Comparison of ENCODE assay signal across 8 cellular contexts in genomic region chr7:95434501-95435421, GRCh38. TPM values are rescaled to one million over a fixed set of nuclear protein-coding genes. Genes with fewer than 3 reads are reported as not detected.
DNase-seq lines count a peak whose midpoint lies in the region; ATAC-seq and TF ChIP-seq lines count a peak whose summit lies in the region.

PON2 (minus strand) TSS chr7:95435028; CDS start chr7:95434951, 77 bp downstream.

- intact Hi-C loops in lower lobe of right lung (cut with DNase I): no loop called here

- peaks cover 5 to 22% of the 10 kb centered on the region in 2 donors for H3K4me1 Mint-ChIP-seq in effector memory CD8-positive, alpha-beta T cell (ENCODE audit: low read depth in 2 of 2)

- H3K36me3 ChIP-seq in BJ (ENCODE audit: control insufficient read depth, insufficient read depth, low read length) (peaks cover 3% of the 10 kb centered on the region; the same call in 1 of the 2 replicates), lower lobe of right lung (peaks cover 7% of the 10 kb centered on the region)

- H3K27ac ChIP-seq in lower lobe of right lung: peak within 1 kb of the TSS; percentile 97

- H3K27me3 Mint-ChIP-seq in effector memory CD8-positive, alpha-beta T cell: no peaks in the 10 kb centered on the region

- TF ChIP-seq CTCF in BJ (IDR thresholded peaks at IDR 0.05; ENCODE audit: insufficient read depth, low read depth, low read length) (no peak), lower lobe of right lung (IDR thresholded peaks at IDR 0.05) (no peak)

- peak within 1 kb of the TSS; percentile 90 to 91 for H3K4me3 Mint-ChIP-seq in effector memory CD8-positive, alpha-beta T cell

- CTCF ChIA-PET in BJ (lab: Yijun Ruan, JAX): interaction anchor here (0.6 to 1.5 kb wide), 4 partner anchors 9 to 1212 kb away, joined by 3 to 4 read pairs (median 4); no protein-coding TSS in a partner anchor

- no peaks in the 10 kb centered on the region for H3K9me3 ChIP-seq in lower lobe of right lung

- H3K36me3 Mint-ChIP-seq in effector memory CD8-positive, alpha-beta T cell (ENCODE audit: insufficient read depth): peaks cover 3% of the 10 kb centered on the region

- peaks cover 48% of the 10 kb centered on the region for H3K4me1 ChIP-seq in lower lobe of right lung

- H3K9me3 Mint-ChIP-seq in effector memory CD8-positive, alpha-beta T cell: no peaks in the 10 kb centered on the region

- H3K27me3 ChIP-seq in BJ (ENCODE audit: control insufficient read depth, insufficient read depth, low read length) (no peaks in the 10 kb centered on the region), lower lobe of right lung (ENCODE audit: low read depth) (no peaks in the 10 kb centered on the region)

- DNase-seq in BJ (ENCODE audit: low read depth): no peak
- peak; percentile 43 for DNase-seq in NCI-H510A (lab: John Stamatoyannopoulos, UW)
- DNase-seq in activated CD8-positive, alpha-beta memory T cell treated with anti-CD3 and anti-CD28 coated beads for 4 hours (ENCODE audit: low read depth in 2 of 2): peak; percentile 1 to 6
- peak; percentile 29 to 41 (median 35) for DNase-seq in effector memory CD8-positive, alpha-beta T cell
- peak; percentile 89 for DNase-seq in lower lobe of right lung
- DNase-seq in stimulated activated CD4-positive, alpha-beta T cell treated with anti-CD3 and anti-CD28 coated beads, TNF-alpha, amount 100 ng/mL, for 48 hours (ENCODE audit: low read depth in 3 of 3): peak; percentile 2 to 18 (median 4)

- peak within 1 kb of the TSS; percentile 95 to 97 for H3K27ac Mint-ChIP-seq in effector memory CD8-positive, alpha-beta T cell

- POLR2A ChIA-PET in BJ (lab: Charles Lee): interaction anchor here (0.6 kb wide), 1 partner anchor 1342 kb away, joined by 3 read pairs; no protein-coding TSS in a partner anchor

- ATAC-seq in GM19035 (IDR thresholded peaks at IDR 0.05; ENCODE audit: unreplicated experiment) (peak; percentile 97), HG03159 (IDR thresholded peaks at IDR 0.05; ENCODE audit: unreplicated experiment) (peak; percentile 92), lower lobe of right lung (peak; percentile 98 to 99)
- peak; percentile 90 for ATAC-seq in effector memory CD8-positive, alpha-beta T cell (replicated peaks)

- peak within 1 kb of the TSS; percentile 64 for H3K4me3 ChIP-seq in BJ (ENCODE audit: low read depth, low read length)
- peak within 1 kb of the TSS; percentile 85 for H3K4me3 ChIP-seq in lower lobe of right lung

RNA-seq across cellular contexts. Expression of gene PON2, which starts in this region (rescaled TPM):
- polyA plus RNA-seq in BJ (2011; rRNA removed): 51.5 and 95.5 TPM in 2 replicates
- 11.6 and 12.7 TPM in 2 replicates for polyA minus RNA-seq in BJ (2011; rRNA and poly(A)+ RNA removed)
- total RNA-seq in lower lobe of right lung: 168 TPM
